In the genomic region with DNA sequence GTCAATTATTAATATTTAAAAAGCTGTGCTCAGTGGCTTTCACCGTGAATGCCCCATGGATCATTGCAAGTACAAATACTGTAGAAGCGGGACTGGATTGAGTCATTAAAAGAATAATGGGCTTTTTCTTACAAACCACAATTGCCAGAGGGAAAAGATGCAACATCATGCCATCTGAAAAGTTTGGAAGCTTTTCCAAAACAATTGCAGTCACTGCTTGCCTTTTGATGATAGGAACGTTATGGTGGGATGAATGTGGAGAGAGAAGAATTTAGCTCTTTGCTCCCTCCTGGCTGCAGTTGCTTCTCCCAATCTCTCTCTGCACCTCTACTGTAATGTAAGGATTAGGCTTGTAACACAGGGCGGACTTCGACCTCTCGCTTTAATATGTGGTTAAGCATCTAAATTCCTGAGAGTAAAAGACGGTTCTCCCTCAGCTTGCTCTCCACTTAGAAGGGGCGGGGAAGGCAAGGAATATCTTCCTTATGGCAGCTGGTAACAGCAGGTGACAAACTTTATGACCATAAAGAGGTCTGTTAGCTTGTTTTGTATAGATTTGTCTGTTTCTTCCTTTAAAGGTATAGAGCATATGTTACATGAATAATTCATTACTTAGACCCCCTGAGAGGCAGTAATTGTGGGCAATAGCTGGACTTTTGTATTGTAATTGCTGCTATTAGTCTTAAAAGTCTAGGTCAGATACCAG, we compare ENCODE assay signal across 8 cellular contexts.
DNase-seq lines count a peak whose midpoint lies in the region; ATAC-seq and TF ChIP-seq lines count a peak whose summit lies in the region.
"Had no signal": no experiment of that assay in that cellular context is flagged by ENCODE, and none has a peak within 500 bp of the region (broad histone marks: within the 10 kb centered on the region; RNA-seq: fewer than 3 reads in every experiment).

No MANE protein-coding gene starts in this region.

- H3K27ac Mint-ChIP-seq in HFFc6, result peak overlapping the region; percentile 54
- peak overlapping the region; percentile 93 for H3K27ac Mint-ChIP-seq in stimulated activated effector memory CD8-positive, alpha-beta T cell treated with anti-CD3 and anti-CD28 coated beads, Interleukin-12 subunit alpha, Interleukin-12 subunit beta, amount 100 ng/mL, for 72 hours

- peaks cover 48% of the 10 kb centered on the region for H3K4me1 Mint-ChIP-seq in HFFc6 (ENCODE audit: low read depth)
- H3K4me1 Mint-ChIP-seq in stimulated activated effector memory CD8-positive, alpha-beta T cell treated with anti-CD3 and anti-CD28 coated beads, Interleukin-12 subunit alpha, Interleukin-12 subunit beta, amount 100 ng/mL, for 72 hours, result peaks cover 36% of the 10 kb centered on the region

- no peaks in the 10 kb centered on the region for H3K27me3 ChIP-seq in iPS-18a (ENCODE audit: control insufficient read depth, insufficient read depth, low read length)

- H3K9ac ChIP-seq in iPS-18a (ENCODE audit: low read length), result peak overlapping the region; percentile 35

- H3K9me3 Mint-ChIP-seq in HFFc6, result no peaks in the 10 kb centered on the region
- H3K9me3 Mint-ChIP-seq in stimulated activated effector memory CD8-positive, alpha-beta T cell treated with anti-CD3 and anti-CD28 coated beads, Interleukin-12 subunit alpha, Interleukin-12 subunit beta, amount 100 ng/mL, for 72 hours, result no peaks in the 10 kb centered on the region

- no peak overlapping the region for H3K27ac ChIP-seq in iPS-18a (ENCODE audit: low read length)

- no peak overlapping the region for H3K4me3 Mint-ChIP-seq in HFFc6
- no peak overlapping the region for H3K4me3 Mint-ChIP-seq in stimulated activated effector memory CD8-positive, alpha-beta T cell treated with anti-CD3 and anti-CD28 coated beads, Interleukin-12 subunit alpha, Interleukin-12 subunit beta, amount 100 ng/mL, for 72 hours

- in situ Hi-C loops in SK-MEL-5 (cut with HindIII; ENCODE audit: low pct_unique_long_range_greater_than_20kb, low sequenced_read_pairs), result no loop called here

- TF ChIP-seq CTCF in HFFc6 (IDR thresholded peaks at IDR 0.05), result no peak

- H3K9me3 ChIP-seq in iPS-18a (ENCODE audit: control insufficient read depth, low read depth, low read length), result no peaks in the 10 kb centered on the region

- peaks cover 3% of the 10 kb centered on the region for H3K27me3 Mint-ChIP-seq in HFFc6 (ENCODE audit: insufficient read depth)

- H3K4me3 ChIP-seq in iPS-18a (ENCODE audit: low read length), result peak overlapping the region; percentile 52

- no peaks in the 10 kb centered on the region for H3K36me3 ChIP-seq in iPS-18a (ENCODE audit: control insufficient read depth, low read depth, low read length)

- H3K4me1 ChIP-seq in iPS-18a (ENCODE audit: control insufficient read depth, low read depth, low read length), result peaks cover 61% of the 10 kb centered on the region

- ATAC-seq in stimulated activated effector memory CD8-positive, alpha-beta T cell treated with anti-CD3 and anti-CD28 coated beads, Interleukin-12 subunit alpha, Interleukin-12 subunit beta, amount 100 ng/mL, for 72 hours, result no peak
- ATAC-seq in HG03469 (IDR thresholded peaks at IDR 0.05; ENCODE audit: unreplicated experiment), result no peak

- peak; percentile 22 for DNase-seq in HFFc6
- peak; percentile 58 for DNase-seq in SK-MEL-5 (ENCODE audit: low read depth, low spot score)
- no peak for DNase-seq in stimulated activated effector memory CD8-positive, alpha-beta T cell treated with anti-CD3 and anti-CD28 coated beads, Interleukin-12 subunit alpha, Interleukin-12 subunit beta, amount 100 ng/mL, for 72 hours (ENCODE audit: low spot score in 2 of 2)
- no peak for DNase-seq in NCI-H1930 (lab: John Stamatoyannopoulos, UW)
- no peak for DNase-seq in cortex of kidney (lab: John Stamatoyannopoulos, UW)
- DNase-seq: GOT3 had no signal

- H3K36me3 Mint-ChIP-seq in HFFc6 (ENCODE audit: low read depth), result peaks cover 5% of the 10 kb centered on the region; the same call in 1 of the 2 replicates
- peaks cover 9% of the 10 kb centered on the region for H3K36me3 Mint-ChIP-seq in stimulated activated effector memory CD8-positive, alpha-beta T cell treated with anti-CD3 and anti-CD28 coated beads, Interleukin-12 subunit alpha, Interleukin-12 subunit beta, amount 100 ng/mL, for 72 hours

Comparison
In these comparisons a context has a peak if more than half of its experiments do, and no peak if none do; other contexts are left out.
1. DNase-seq: peak in HFFc6 (single experiment) and SK-MEL-5 (single experiment); none in stimulated activated effector memory CD8-positive, alpha-beta T cell treated with anti-CD3 and anti-CD28 coated beads, Interleukin-12 subunit alpha, Interleukin-12 subunit beta, amount 100 ng/mL, for 72 hours (0 of 2), NCI-H1930 (0 of 2) and cortex of kidney (single experiment).